Comparison of ENCODE assay signal across 9 cellular contexts in the genomic region with DNA sequence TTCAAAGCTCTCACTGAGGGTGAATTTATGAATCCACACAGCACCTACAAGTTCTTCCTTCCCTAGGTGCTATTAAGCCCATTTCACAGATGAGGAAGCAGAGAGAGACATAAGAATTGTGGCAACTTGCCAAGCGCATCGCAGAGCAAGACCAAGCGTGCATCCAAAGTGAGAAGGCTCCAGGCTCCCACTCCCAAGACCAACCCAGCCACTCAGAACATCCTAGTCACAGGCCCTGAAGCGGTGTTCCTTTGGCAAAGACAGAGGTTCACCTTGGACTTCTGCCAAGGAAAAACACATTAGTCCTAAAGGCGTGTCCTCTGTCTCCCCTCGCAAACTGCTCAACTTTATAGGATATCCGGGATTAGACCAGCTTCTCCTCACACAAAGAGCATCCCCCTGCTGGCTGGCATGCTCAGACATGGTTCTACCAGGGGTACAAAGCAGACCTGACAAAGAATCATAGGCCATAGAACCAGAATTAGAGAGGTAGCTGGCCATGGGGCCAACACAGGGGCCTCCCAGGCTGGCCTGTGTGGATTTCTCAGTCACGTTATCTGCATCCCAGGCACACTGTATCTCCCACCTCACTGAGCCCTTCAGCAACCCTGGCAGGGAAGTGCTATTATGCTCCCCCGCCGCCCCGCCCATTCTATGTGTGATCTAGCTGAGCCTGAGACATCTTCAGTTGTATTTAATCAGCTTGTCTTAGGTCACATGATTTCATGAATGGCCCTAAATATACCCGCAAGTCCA.
DNase-seq lines count a peak whose midpoint lies in the region; ATAC-seq and TF ChIP-seq lines count a peak whose summit lies in the region.
"Had no signal": no experiment of that assay in that cellular context is flagged by ENCODE, and none has a peak within 500 bp of the region (broad histone marks: within the 10 kb centered on the region; RNA-seq: fewer than 3 reads in every experiment).

No MANE protein-coding gene starts in this region.

- no peak for ATAC-seq in GM19324 (IDR thresholded peaks at IDR 0.05; ENCODE audit: low FRiP score, unreplicated experiment)
- no peak for ATAC-seq in GM21528 (IDR thresholded peaks at IDR 0.05; ENCODE audit: low FRiP score, unreplicated experiment)
- ATAC-seq: Panc1 had no signal

- no peak overlapping the region for H3K4me2 ChIP-seq in osteoblast (ENCODE audit: insufficient read depth, low read length)

- H2AFZ ChIP-seq in osteoblast (ENCODE audit: low read length): no peak overlapping the region

- H3K27ac ChIP-seq in HEK293 (ENCODE audit: extremely low read depth, low read depth, low read length): peak overlapping the region; percentile 34; the same call in 1 of the 2 replicates
- no peak overlapping the region for H3K27ac ChIP-seq in osteoblast (ENCODE audit: low read depth, low read length)

- TF ChIP-seq CTCF in HEK293 (tag by site-specific recombination; IDR thresholded peaks at IDR 0.05): peak; percentile 18; the same call in 1 of the 2 replicates
- TF ChIP-seq CTCF in osteoblast (IDR thresholded peaks at IDR 0.05; ENCODE audit: extremely low read depth, low read depth, low read length): peak; percentile 14

- peaks cover 76% of the 10 kb centered on the region for H3K79me2 ChIP-seq in osteoblast (ENCODE audit: insufficient read depth, low read length)

- H3K4me1 ChIP-seq in HEK293 (ENCODE audit: control insufficient read depth, insufficient read depth, low read length) (peaks cover 6% of the 10 kb centered on the region; the same call in 1 of the 2 replicates), osteoblast (ENCODE audit: insufficient read depth, low read length) (peaks cover 25% of the 10 kb centered on the region)

- H3K36me3 ChIP-seq in HEK293 (ENCODE audit: control insufficient read depth in 2 of 2, insufficient read depth in 1 of 2, low read length in 2 of 2) (no peaks in the 10 kb centered on the region; a peak in 1 of 3 replicates), osteoblast (ENCODE audit: insufficient read depth, low read length) (no peaks in the 10 kb centered on the region)

- H3K27me3 ChIP-seq in osteoblast (ENCODE audit: insufficient read depth, low read length): no peaks in the 10 kb centered on the region

- POLR2A ChIA-PET in HEK293 (lab: Yijun Ruan, JAX): interaction anchor here (1.3 kb wide), 1 partner anchor 159 kb away, joined by 5 read pairs; no protein-coding TSS in a partner anchor

- CTCF ChIA-PET in HEK293 (lab: Yijun Ruan, JAX): interaction anchor here (0.6 to 0.8 kb wide), 3 partner anchors 27 to 1208 kb away, joined by 3 to 4 read pairs (median 4); no protein-coding TSS in a partner anchor

- H3K4me3 ChIP-seq in HEK293 (ENCODE audit: low read depth, low read length) (no peak overlapping the region), osteoblast (ENCODE audit: insufficient read depth, low read length) (no peak overlapping the region)

- H3K9me3 ChIP-seq in HEK293 (ENCODE audit: control insufficient read depth, insufficient read depth, low read depth, low read length): no peaks in the 10 kb centered on the region
- H3K9me3 ChIP-seq in osteoblast (ENCODE audit: low read depth, low read length): no peaks in the 10 kb centered on the region

- H4K20me1 ChIP-seq in osteoblast (ENCODE audit: insufficient read depth, low read length): peaks cover 23% of the 10 kb centered on the region

- DNase-seq in NCI-H510A treated with DMSO at 0.1 percent for 48 hours (lab: John Stamatoyannopoulos, UW): peak; percentile 56
- peak; percentile 85 to 89 for DNase-seq in dermis microvascular lymphatic vessel endothelial cell (ENCODE audit: low read depth in 2 of 2)
- DNase-seq in osteoblast (ENCODE audit: insufficient read length, low spot score, missing footprints): no peak
- DNase-seq in stimulated activated naive CD4-positive, alpha-beta T cell (lab: John Stamatoyannopoulos, UW): no peak
- DNase-seq: effector CD8-positive, alpha-beta T cell had no signal

TF ChIP-seq in HEK293, 187 proteins besides CTCF, POLR2A, EP300 and RAD21 (continues in another document):
- no peak for TF ChIP-seq AEBP2 (tag by site-specific recombination; IDR thresholded peaks at IDR 0.05; ENCODE audit: borderline replicate concordance)
- TF ChIP-seq ZBTB8A (tag by site-specific recombination; IDR thresholded peaks at IDR 0.05): no peak
- TF ChIP-seq ZNF701 (tag by site-specific recombination; IDR thresholded peaks at IDR 0.05): no peak
- TF ChIP-seq ZNF571 (tag by site-specific recombination; IDR thresholded peaks at IDR 0.05): no peak
- peak; percentile 82; the same call in 1 of the 2 replicates for TF ChIP-seq ZNF394 (tag by site-specific recombination; IDR thresholded peaks at IDR 0.05; ENCODE audit: borderline replicate concordance)
- peak; percentile 65; the same call in 1 of the 2 replicates for TF ChIP-seq TRIM28 (IDR thresholded peaks at IDR 0.05; ENCODE audit: borderline replicate concordance, low read length)
- no peak for TF ChIP-seq ZNF302 (tag by site-specific recombination; IDR thresholded peaks at IDR 0.05; ENCODE audit: low read depth)
- TF ChIP-seq, protein P1, sequence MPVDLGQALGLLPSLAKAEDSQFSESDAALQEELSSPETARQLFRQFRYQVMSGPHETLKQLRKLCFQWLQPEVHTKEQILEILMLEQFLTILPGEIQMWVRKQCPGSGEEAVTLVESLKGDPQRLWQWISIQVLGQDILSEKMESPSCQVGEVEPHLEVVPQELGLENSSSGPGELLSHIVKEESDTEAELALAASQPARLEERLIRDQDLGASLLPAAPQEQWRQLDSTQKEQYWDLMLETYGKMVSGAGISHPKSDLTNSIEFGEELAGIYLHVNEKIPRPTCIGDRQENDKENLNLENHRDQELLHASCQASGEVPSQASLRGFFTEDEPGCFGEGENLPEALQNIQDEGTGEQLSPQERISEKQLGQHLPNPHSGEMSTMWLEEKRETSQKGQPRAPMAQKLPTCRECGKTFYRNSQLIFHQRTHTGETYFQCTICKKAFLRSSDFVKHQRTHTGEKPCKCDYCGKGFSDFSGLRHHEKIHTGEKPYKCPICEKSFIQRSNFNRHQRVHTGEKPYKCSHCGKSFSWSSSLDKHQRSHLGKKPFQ (tag by site-specific recombination; IDR thresholded peaks at IDR 0.05): peak; percentile 90
- TF ChIP-seq ZNF366 (tag by site-specific recombination; conservative IDR thresholded peaks at IDR 0.05): no peak
- no peak for TF ChIP-seq BCL11B (tag by site-specific recombination; IDR thresholded peaks at IDR 0.05; ENCODE audit: low read depth)
- no peak for TF ChIP-seq ZNF184 (tag by site-specific recombination; IDR thresholded peaks at IDR 0.05)
- 0 out of 2 replicates have a peak, but pooled peaks have one; percentile 36 for TF ChIP-seq GLIS2 (tag by site-specific recombination; IDR thresholded peaks at IDR 0.05)
- no peak for TF ChIP-seq ZNF214 (tag by site-specific recombination; IDR thresholded peaks at IDR 0.05; ENCODE audit: borderline replicate concordance)
- peak; percentile 49 for TF ChIP-seq PRDM10 (tag by site-specific recombination; IDR thresholded peaks at IDR 0.05)
- TF ChIP-seq ZNF449 (tag by site-specific recombination; IDR thresholded peaks at IDR 0.05): no peak
- peak; percentile 48 for TF ChIP-seq FEZF1 (tag by site-specific recombination; IDR thresholded peaks at IDR 0.05)

Comparison
In these comparisons a context has a peak if more than half of its experiments do, and no peak if none do; other contexts are left out.
1. DNase-seq: peak in NCI-H510A treated with DMSO at 0.1 percent for 48 hours (single experiment) and dermis microvascular lymphatic vessel endothelial cell (2 of 2); none in osteoblast (single experiment) and stimulated activated naive CD4-positive, alpha-beta T cell (0 of 6).